ENCODE assay signal across 16 cellular contexts in the genomic region with DNA sequence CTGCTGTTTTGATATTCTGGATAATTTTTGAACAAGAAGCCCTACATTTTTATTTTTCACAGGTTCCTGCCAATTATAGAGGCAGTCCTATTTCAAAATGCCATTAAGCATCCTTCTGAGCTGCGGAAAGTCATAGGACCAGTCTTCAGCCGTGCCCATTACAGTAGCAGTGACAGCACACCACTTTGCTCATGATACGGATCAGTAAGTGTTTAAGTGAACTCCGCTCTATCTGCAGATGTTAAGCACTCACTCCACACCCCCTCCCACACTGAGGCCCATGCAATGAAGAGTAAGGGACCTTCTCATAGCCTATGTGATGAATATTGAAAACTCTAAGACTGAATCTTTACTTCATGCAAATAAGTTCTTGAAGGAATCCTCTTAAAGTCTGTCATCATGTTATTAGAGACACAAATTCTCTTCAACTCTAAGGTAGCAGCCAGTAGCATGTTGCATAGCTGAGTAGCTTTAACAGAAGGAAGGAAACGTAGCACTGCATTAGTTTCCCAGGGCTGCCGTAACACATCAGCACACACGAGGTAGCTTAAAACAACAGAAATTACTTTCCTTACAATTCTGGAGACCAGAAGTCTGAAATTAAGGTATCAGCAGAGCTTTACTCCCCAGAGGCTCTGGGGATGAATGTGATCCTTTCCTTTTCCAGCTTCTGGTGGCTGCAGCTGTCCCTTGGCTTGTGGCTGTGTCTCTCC. TPM values are rescaled to one million over a fixed set of nuclear protein-coding genes. Genes with fewer than 3 reads are reported as not detected.
"Had no signal": no experiment of that assay in that cellular context is flagged by ENCODE, and none has a peak within 500 bp of the region (broad histone marks: within the 10 kb centered on the region; RNA-seq: fewer than 3 reads in every experiment).

No MANE protein-coding gene starts in this region.

- H3K9me3 ChIP-seq: left ventricle myocardium inferior, mucosa of descending colon, neutrophil, tibial nerve, vagina had no signal

- H3K27ac ChIP-seq: left ventricle myocardium inferior, neutrophil, tibial nerve, vagina had no signal

- H3K4me3 ChIP-seq: left ventricle myocardium inferior, mucosa of descending colon, tibial nerve, vagina had no signal

- ATAC-seq: activated T-helper 17 cell treated with anti-CD3 and anti-CD28 coated beads, Interleukin-2, amount 50 U/mL, for 72 hours; mucosa of descending colon; naive thymus-derived CD4-positive, alpha-beta T cell had no signal

- H3K4me1 ChIP-seq: left ventricle myocardium inferior, tibial nerve, vagina had no signal

- DNase-seq: activated CD4-positive, alpha-beta T cell treated with anti-CD3 and anti-CD28 coated beads for 1 hour; activated CD4-positive, alpha-beta T cell treated with anti-CD3 and anti-CD28 coated beads, Interleukin-2, amount 50 U/mL, for 4 hours; activated naive CD4-positive, alpha-beta T cell treated with Interleukin-2 at 50 U/mL for 16 hours; anterior cingulate cortex; effector memory CD4-positive, alpha-beta T cell; foreskin fibroblast; hypothalamus; kidney; left ventricle myocardium inferior; mucosa of descending colon; naive thymus-derived CD4-positive, alpha-beta T cell; stimulated activated naive CD4-positive, alpha-beta T cell had no signal

- H3K27me3 ChIP-seq: neutrophil, tibial nerve, vagina had no signal

- H3K36me3 ChIP-seq: left ventricle myocardium inferior, neutrophil, tibial nerve, vagina had no signal

RNA-seq across cellular contexts. Expression of a gene that starts 20.3 kb away (rescaled TPM):
- polyA plus RNA-seq: naive thymus-derived CD4-positive, alpha-beta T cell had no signal

RNA-seq across cellular contexts. Expression of a gene that starts 40.5 kb away (rescaled TPM):
- polyA plus RNA-seq: naive thymus-derived CD4-positive, alpha-beta T cell had no signal

RNA-seq across cellular contexts. Expression of a gene that starts 43.9 kb away (rescaled TPM):
- polyA plus RNA-seq: naive thymus-derived CD4-positive, alpha-beta T cell had no signal

RNA-seq across cellular contexts. Expression of a gene that starts 47.3 kb away (rescaled TPM):
- polyA plus RNA-seq: naive thymus-derived CD4-positive, alpha-beta T cell had no signal

RNA-seq across cellular contexts. Expression of a gene that starts 50.8 kb away (rescaled TPM):
- polyA plus RNA-seq: naive thymus-derived CD4-positive, alpha-beta T cell had no signal
